In genomic region chr12:16385779-16386646, GRCh38 we compare ENCODE assay signal across 8 cellular contexts. TPM values are rescaled to one million over a fixed set of nuclear protein-coding genes. Genes with fewer than 3 reads are reported as not detected.
DNase-seq lines count a peak whose midpoint lies in the region; ATAC-seq and TF ChIP-seq lines count a peak whose summit lies in the region.

No MANE protein-coding gene starts in this region.

- no peaks in the 10 kb centered on the region for H3K36me3 Mint-ChIP-seq in mesothelial cell of epicardium

- DNase-seq in Right ventricle myocardium superior (no peak), right atrium auricular region (ENCODE audit: low spot score) (no peak), NCI-H510A (lab: John Stamatoyannopoulos, UW) (peak; percentile 57), dermis microvascular lymphatic vessel endothelial cell (ENCODE audit: low read depth in 2 of 2) (peak; percentile 25 to 52), midbrain (lab: John Stamatoyannopoulos, UW) (peak; percentile 47), cerebellar nuclear complex (lab: John Stamatoyannopoulos, UW) (no peak), mesothelial cell of epicardium (ENCODE audit: low spot score in 2 of 2, unreplicated experiment in 2 of 2) (no peak)

- H3K9me3 Mint-ChIP-seq in mesothelial cell of epicardium, result peaks cover 5% of the 10 kb centered on the region

- H3K27me3 Mint-ChIP-seq in mesothelial cell of epicardium (ENCODE audit: low read depth), result no peaks in the 10 kb centered on the region

- no peaks in the 10 kb centered on the region for H3K27me3 ChIP-seq in right atrium auricular region

- no peak overlapping the region for H3K4me3 ChIP-seq in right atrium auricular region

- H3K27ac Mint-ChIP-seq in mesothelial cell of epicardium, result no peak overlapping the region

- ATAC-seq in Right ventricle myocardium superior (ENCODE audit: poor library complexity) (peak; percentile 83), GM21515 (IDR thresholded peaks at IDR 0.05; ENCODE audit: unreplicated experiment) (no peak)

- no peak overlapping the region for H3K27ac ChIP-seq in right atrium auricular region

- no peaks in the 10 kb centered on the region for H3K9me3 ChIP-seq in right atrium auricular region

- H3K4me1 Mint-ChIP-seq in mesothelial cell of epicardium, result no peaks in the 10 kb centered on the region

- no peaks in the 10 kb centered on the region for H3K36me3 ChIP-seq in right atrium auricular region

- intact Hi-C loops in Right ventricle myocardium superior (cut with DNase I), result no loop called here

- TF ChIP-seq CTCF in right atrium auricular region (IDR thresholded peaks at IDR 0.05) (peak in 1 of 2 donors; percentile 53), mesothelial cell of epicardium (IDR thresholded peaks at IDR 0.05; ENCODE audit: unreplicated experiment) (no peak)

- no peak overlapping the region for H3K4me3 Mint-ChIP-seq in mesothelial cell of epicardium

- H3K4me1 ChIP-seq in right atrium auricular region, result no peaks in the 10 kb centered on the region

RNA-seq across cellular contexts. Expression of gene MGST1, which starts 38.6 kb away (rescaled TPM):
- total RNA-seq in Right ventricle myocardium superior (35.2 TPM), right atrium auricular region (100 to 1,000 TPM in 1 of 2 donors, 10 to 100 TPM in 1; 51.5 to 173 TPM), dermis microvascular lymphatic vessel endothelial cell (9.7 and 19.4 TPM in 2 replicates), mesothelial cell of epicardium (24.0 to 28.4 TPM (median 27.2 TPM) in 3 replicates)

Comparison
In these comparisons a context has a peak if more than half of its experiments do, and no peak if none do; other contexts are left out.
1. DNase-seq: peak in NCI-H510A (single experiment), dermis microvascular lymphatic vessel endothelial cell (2 of 2) and midbrain (single experiment); none in Right ventricle myocardium superior (single experiment), right atrium auricular region (single experiment), cerebellar nuclear complex (0 of 2) and mesothelial cell of epicardium (0 of 2).